In the genomic region with DNA sequence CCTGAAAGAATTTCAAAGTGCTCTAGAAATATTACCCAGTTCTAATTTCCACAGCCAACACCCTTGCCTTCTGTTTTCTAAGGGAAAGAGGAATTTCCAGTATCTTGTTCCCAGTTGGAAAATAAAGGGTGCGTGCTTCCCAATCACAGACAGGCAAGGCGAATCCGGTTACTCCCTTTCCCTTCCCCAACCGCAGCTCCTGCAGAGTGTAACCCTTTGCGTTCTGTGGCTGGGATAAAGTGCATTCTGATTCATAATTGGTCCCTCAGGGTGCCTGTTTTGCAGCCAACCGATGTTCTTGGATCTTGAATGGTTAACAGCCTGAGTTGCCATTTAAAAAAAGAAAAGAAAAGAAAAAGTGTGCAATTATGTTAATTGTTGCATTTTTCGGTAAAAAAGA, we compare ENCODE assay signal across 9 cellular contexts. TPM values are rescaled to one million over a fixed set of nuclear protein-coding genes. Genes with fewer than 3 reads are reported as not detected.
DNase-seq lines count a peak whose midpoint lies in the region; ATAC-seq and TF ChIP-seq lines count a peak whose summit lies in the region.
"Had no signal": no experiment of that assay in that cellular context is flagged by ENCODE, and none has a peak within 500 bp of the region (broad histone marks: within the 10 kb centered on the region; RNA-seq: fewer than 3 reads in every experiment).

No MANE protein-coding gene starts in this region.

- TF ChIP-seq EP300 in stomach (IDR thresholded peaks at IDR 0.05) = no peak

- H3K9me3 Mint-ChIP-seq in activated CD8-positive, alpha-beta memory T cell treated with anti-CD3 and anti-CD28 coated beads, Interleukin-2, amount 10 ng/mL, durations not matched to agents 7 days and 5 days (ENCODE audit: low read depth) = peaks cover 4% of the 10 kb centered on the region
- H3K9me3 Mint-ChIP-seq in naive thymus-derived CD8-positive, alpha-beta T cell = peaks cover 0 to 3% (median 0%) of the 10 kb centered on the region in 9 donors

- peaks cover 12% of the 10 kb centered on the region for H3K36me3 Mint-ChIP-seq in activated CD8-positive, alpha-beta memory T cell treated with anti-CD3 and anti-CD28 coated beads, Interleukin-2, amount 10 ng/mL, durations not matched to agents 7 days and 5 days
- peaks cover 6 to 14% (median 8%) of the 10 kb centered on the region in 3 donors for H3K36me3 Mint-ChIP-seq in naive thymus-derived CD8-positive, alpha-beta T cell

- CTCF ChIA-PET in activated CD8-positive, alpha-beta memory T cell treated with anti-CD3 and anti-CD28 coated beads, Interleukin-2, amount 10 ng/mL, durations not matched to agents 7 days and 5 days (lab: Charles Lee) = interaction anchor here (1.5 kb wide), 1 partner anchor 23 kb away, joined by 3 read pairs; no protein-coding TSS in a partner anchor

- peaks cover 26% of the 10 kb centered on the region for H3K4me1 Mint-ChIP-seq in activated CD8-positive, alpha-beta memory T cell treated with anti-CD3 and anti-CD28 coated beads, Interleukin-2, amount 10 ng/mL, durations not matched to agents 7 days and 5 days
- peaks cover 0 to 12% (median 0%) of the 10 kb centered on the region in 4 donors for H3K4me1 Mint-ChIP-seq in naive thymus-derived CD8-positive, alpha-beta T cell

- TF ChIP-seq POLR2A in stomach (IDR thresholded peaks at IDR 0.05) = no peak

- ATAC-seq in activated CD8-positive, alpha-beta memory T cell treated with anti-CD3 and anti-CD28 coated beads, Interleukin-2, amount 10 ng/mL, durations not matched to agents 7 days and 5 days = no peak
- ATAC-seq in naive thymus-derived CD8-positive, alpha-beta T cell = no peak
- no peak for ATAC-seq in GM19035 (IDR thresholded peaks at IDR 0.05; ENCODE audit: unreplicated experiment)

- H3K9me3 ChIP-seq in HUES6 (ENCODE audit: control insufficient read depth, insufficient read depth, low read depth, low read length) (peaks cover 11% of the 10 kb centered on the region; the same call in 1 of the 2 replicates), stomach (no peaks in the 10 kb centered on the region)

- no peaks in the 10 kb centered on the region for H3K27me3 Mint-ChIP-seq in activated CD8-positive, alpha-beta memory T cell treated with anti-CD3 and anti-CD28 coated beads, Interleukin-2, amount 10 ng/mL, durations not matched to agents 7 days and 5 days
- no peaks in the 10 kb centered on the region for H3K27me3 Mint-ChIP-seq in naive thymus-derived CD8-positive, alpha-beta T cell

- H3K4me3 Mint-ChIP-seq in activated CD8-positive, alpha-beta memory T cell treated with anti-CD3 and anti-CD28 coated beads, Interleukin-2, amount 10 ng/mL, durations not matched to agents 7 days and 5 days = no peak overlapping the region
- H3K4me3 Mint-ChIP-seq in naive thymus-derived CD8-positive, alpha-beta T cell = no peak overlapping the region

- TF ChIP-seq CTCF in dorsolateral prefrontal cortex (IDR thresholded peaks at IDR 0.05 in 54 of 56, conservative IDR thresholded peaks at IDR 0.05 in 2 of 56; ENCODE audit: low read depth in 1 of 56, partially characterized antibody in 56 of 56) (no peak), stomach (IDR thresholded peaks at IDR 0.05) (no peak)

- DNase-seq in dorsolateral prefrontal cortex (no peak), kidney tubule cell (ENCODE audit: low spot score) (peak; percentile 61), stomach (no peak), putamen (ENCODE audit: low spot score) (no peak)
- no peak for DNase-seq in activated CD8-positive, alpha-beta memory T cell treated with anti-CD3 and anti-CD28 coated beads, Interleukin-2, amount 10 ng/mL, durations not matched to agents 7 days and 5 days
- no peak for DNase-seq in naive thymus-derived CD8-positive, alpha-beta T cell

- intact Hi-C loops in dorsolateral prefrontal cortex (cut with DNase I) (no loop called here), stomach (cut with DNase I; ENCODE audit: low total_unique reads) (no loop called here)

- no peak overlapping the region for H3K9ac ChIP-seq in HUES6 (ENCODE audit: low read length)

- POLR2A ChIA-PET in naive thymus-derived CD8-positive, alpha-beta T cell (lab: Charles Lee) = no interaction called here

- no peak overlapping the region for H3K27ac Mint-ChIP-seq in activated CD8-positive, alpha-beta memory T cell treated with anti-CD3 and anti-CD28 coated beads, Interleukin-2, amount 10 ng/mL, durations not matched to agents 7 days and 5 days
- H3K27ac Mint-ChIP-seq in naive thymus-derived CD8-positive, alpha-beta T cell = no peak overlapping the region

- H3K36me3 ChIP-seq in HUES6 (ENCODE audit: control insufficient read depth, insufficient read depth, low read length) (no peaks in the 10 kb centered on the region), stomach (no peaks in the 10 kb centered on the region)

- H3K27me3 ChIP-seq in HUES6 (ENCODE audit: control insufficient read depth, insufficient read depth, low read length) (no peaks in the 10 kb centered on the region), dorsolateral prefrontal cortex (no peaks in the 10 kb centered on the region), stomach (no peaks in the 10 kb centered on the region)

- H3K4me3 ChIP-seq in HUES6 (ENCODE audit: low read depth, low read length) = peak overlapping the region; percentile 18; the same call in 1 of the 2 replicates
- H3K4me3 ChIP-seq in dorsolateral prefrontal cortex = peak overlapping the region in 53 of 59 donors; percentile 0 to 60 (median 34)
- H3K4me3 ChIP-seq in stomach = peak overlapping the region; percentile 10 to 32 (median 16)

- WGBS in stomach, 5 donors = 18 to 29% (median 24%) methylated on average over 7 of the region's 7 CpGs

- H3K27ac ChIP-seq in HUES6 (ENCODE audit: low read depth, low read length) = no peak overlapping the region
- H3K27ac ChIP-seq in dorsolateral prefrontal cortex = no peak overlapping the region
- peak overlapping the region in 2 of 5 donors; percentile 20 to 21 for H3K27ac ChIP-seq in stomach
- H3K27ac ChIP-seq: VCaP had no signal

- peaks cover 15% of the 10 kb centered on the region for H3K4me1 ChIP-seq in HUES6 (ENCODE audit: control insufficient read depth, insufficient read depth, low read length)
- H3K4me1 ChIP-seq in stomach = peaks cover 0 to 19% (median 2%) of the 10 kb centered on the region in 4 donors

RNA-seq across cellular contexts. Expression of a gene that starts 40.6 kb away (rescaled TPM):
- 10 to 100 TPM; 19.8 to 61.3 (median 33.4) TPM for total RNA-seq in dorsolateral prefrontal cortex
- total RNA-seq in stomach = 10 to 100 TPM in 2 of 5 donors, 1 to 10 TPM in 3; 1.7 to 56.9 (median 9.3) TPM
- polyA plus RNA-seq in stomach = 1 to 10 TPM in 1 of 3 donors, under 1 TPM in 2; 0.56 to 1.6 (median 0.76) TPM
- 10 to 100 TPM; 20.3 to 60.0 TPM for total RNA-seq in activated CD8-positive, alpha-beta memory T cell treated with anti-CD3 and anti-CD28 coated beads, Interleukin-2, amount 10 ng/mL, durations not matched to agents 7 days and 5 days
- total RNA-seq in naive thymus-derived CD8-positive, alpha-beta T cell = 1 to 10 TPM; 7.5 to 9.7 TPM
- polyA plus RNA-seq in naive thymus-derived CD8-positive, alpha-beta T cell = 1 to 10 TPM in 1 of 3 donors, under 1 TPM in 2; 0.64 to 1.6 (median 0.67) TPM
